Comparison of ENCODE assay signal across 8 cellular contexts in the genomic region with DNA sequence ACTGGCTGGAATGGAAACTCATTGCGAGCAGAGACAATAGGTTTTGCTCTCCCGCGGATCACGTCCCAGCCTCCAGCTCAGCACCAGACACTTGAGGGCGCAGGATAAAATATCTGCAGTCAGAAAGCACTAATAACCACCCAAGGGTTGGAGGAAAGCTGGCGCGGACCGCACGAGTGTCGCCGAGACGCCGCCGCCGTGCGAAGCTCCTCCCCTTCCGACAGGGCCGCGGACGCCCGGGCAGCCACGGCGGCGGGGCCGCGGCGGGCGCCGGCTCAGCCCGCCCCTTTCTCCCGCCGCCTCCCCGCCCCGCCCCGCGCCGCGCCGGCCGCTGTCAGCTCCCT. TPM values are rescaled to one million over a fixed set of nuclear protein-coding genes. Genes with fewer than 3 reads are reported as not detected.
DNase-seq lines count a peak whose midpoint lies in the region; ATAC-seq and TF ChIP-seq lines count a peak whose summit lies in the region.

A gene with protein sequence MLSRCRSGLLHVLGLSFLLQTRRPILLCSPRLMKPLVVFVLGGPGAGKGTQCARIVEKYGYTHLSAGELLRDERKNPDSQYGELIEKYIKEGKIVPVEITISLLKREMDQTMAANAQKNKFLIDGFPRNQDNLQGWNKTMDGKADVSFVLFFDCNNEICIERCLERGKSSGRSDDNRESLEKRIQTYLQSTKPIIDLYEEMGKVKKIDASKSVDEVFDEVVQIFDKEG (plus strand): TSS at position 213 of the 344 bp plus-strand sequence. CDS start 156 bp downstream, outside the sequence.

- H3K9me3 Mint-ChIP-seq in CD14-positive monocyte: no peaks in the 10 kb centered on the region

- H3K27me3 ChIP-seq in right lobe of liver: no peaks in the 10 kb centered on the region

- peak within 1 kb of the TSS in 6 of 7 donors; percentile 96 to 97 (median 96) for H3K27ac Mint-ChIP-seq in CD14-positive monocyte

- no peak for TF ChIP-seq CTCF in CD14-positive monocyte (IDR thresholded peaks at IDR 0.05)
- peak in 2 of 4 donors; percentile 23 to 24 for TF ChIP-seq CTCF in right lobe of liver (IDR thresholded peaks at IDR 0.05)

- no peaks in the 10 kb centered on the region for H3K27me3 Mint-ChIP-seq in CD14-positive monocyte (ENCODE audit: low read depth in 3 of 3)

- no peak for TF ChIP-seq POLR2A in right lobe of liver (IDR thresholded peaks at IDR 0.05)

- H3K4me1 ChIP-seq in right lobe of liver: peaks cover 0 to 33% (median 10%) of the 10 kb centered on the region in 4 donors

- intact Hi-C loops in CD14-positive monocyte (cut with micrococcal nuclease) (loop anchor here in 1 of 2 donors (2.0 kb wide), 1 partner anchor 21 kb away; no protein-coding TSS in a partner anchor), right lobe of liver (cut with DNase I) (no loop called here)

- H3K27ac ChIP-seq in right lobe of liver: peak within 1 kb of the TSS; percentile 94 to 98 (median 95)

- DNase-seq in CD14-positive monocyte (ENCODE audit: low spot score) (no peak), NCI-H526 treated with DMSO at 0.1 percent for 48 hours (lab: John Stamatoyannopoulos, UW) (peak; percentile 83), dermis microvascular lymphatic vessel endothelial cell (ENCODE audit: low read depth in 2 of 2) (peak; percentile 55 to 93), right lobe of liver (peak; percentile 90 to 91 (median 90))
- peak; percentile 75 for DNase-seq in activated CD4-positive, alpha-beta T cell treated with anti-CD3 and anti-CD28 coated beads, Interleukin-2, amount 50 U/mL, for 1 hour
- peak; percentile 77 for DNase-seq in stimulated activated CD4-positive, alpha-beta T cell treated with anti-CD3 and anti-CD28 coated beads, Interleukin-4, amount 100 ng/mL, for 4 hours

- peak within 1 kb of the TSS; percentile 95 for H3K4me3 Mint-ChIP-seq in CD14-positive monocyte

- peak; percentile 75 for ATAC-seq in GM19372 (IDR thresholded peaks at IDR 0.05; ENCODE audit: low read depth, unreplicated experiment)
- ATAC-seq in HG03520 (IDR thresholded peaks at IDR 0.05; ENCODE audit: unreplicated experiment): peak; percentile 68
- ATAC-seq in right lobe of liver: peak; percentile 77 to 84 (median 82)

- no peaks in the 10 kb centered on the region for H3K36me3 Mint-ChIP-seq in CD14-positive monocyte

- 0% methylated on average over 5 of the region's 40 CpGs for WGBS in right lobe of liver (ENCODE audit: insufficient coverage, low coverage, low lambda C conversion rate, missing lambda C conversion rate)

- H3K4me3 ChIP-seq in right lobe of liver: peak within 1 kb of the TSS; percentile 81 to 90 (median 83)

- H3K4me1 Mint-ChIP-seq in CD14-positive monocyte: peaks cover 12% of the 10 kb centered on the region

- H3K36me3 ChIP-seq in right lobe of liver: no peaks in the 10 kb centered on the region

- H3K9me3 ChIP-seq in right lobe of liver: no peaks in the 10 kb centered on the region

RNA-seq across cellular contexts. Expression of the gene that starts here (rescaled TPM):
- polyA plus RNA-seq in CD14-positive monocyte: 10 to 100 TPM; 65.2 to 67.6 TPM
- 74.8 and 75.7 TPM in 2 replicates for total RNA-seq in dermis microvascular lymphatic vessel endothelial cell
- 100 to 1,000 TPM; 101 to 160 (median 133) TPM for total RNA-seq in right lobe of liver
